ENCODE assay signal across 23 cellular contexts in genomic region chrX:74514384-74514783, GRCh38.
A peak's percentile ranks its signal among the peaks of the same experiment; 100 is the strongest.
DNase-seq lines count a peak whose midpoint lies in the region; ATAC-seq and TF ChIP-seq lines count a peak whose summit lies in the region.
"Had no signal": no experiment of that assay in that cellular context is flagged by ENCODE, and none has a peak within 500 bp of the region (broad histone marks: within the 10 kb centered on the region; RNA-seq: fewer than 3 reads in every experiment).

No MANE protein-coding gene starts in this region.

- H3K4me1 ChIP-seq in right atrium auricular region (no peaks in the 10 kb centered on the region), SJCRH30 (no peaks in the 10 kb centered on the region), PC-9 (replicated peaks; ENCODE audit: insufficient read depth) (no peaks in the 10 kb centered on the region)
- H3K4me1 ChIP-seq: testis had no signal

- no peak overlapping the region for H2AFZ ChIP-seq in PC-9
- H2AFZ ChIP-seq: parathyroid adenoma had no signal

- H3K4me1 Mint-ChIP-seq in activated T-cell treated with anti-CD3 and anti-CD28 coated beads, Interleukin-2, amount 50 U/mL, for 4 hours (ENCODE audit: low read depth) = peaks cover 1% of the 10 kb centered on the region
- H3K4me1 Mint-ChIP-seq: stimulated activated naive B cell treated with anti-CD40 and anti-IgM and Interleukin-4, amounts not matched to agents 10 μg/mL and 1 μg/mL and 100 μg/mL, for 72 hours had no signal

- intact Hi-C loops in left cardiac atrium (cut with DNase I) (no loop called here), PC-9 (cut with micrococcal nuclease; ENCODE audit: unreplicated experiment) (no loop called here)

- H3K27me3 Mint-ChIP-seq in activated T-cell treated with anti-CD3 and anti-CD28 coated beads, Interleukin-2, amount 50 U/mL, for 4 hours (ENCODE audit: low read depth) = peaks cover 3% of the 10 kb centered on the region
- H3K27me3 Mint-ChIP-seq: activated CD4-positive, alpha-beta memory T cell treated with anti-CD3 and anti-CD28 coated beads for 36 hours had no signal

- no peak overlapping the region for H3K4me3 Mint-ChIP-seq in activated T-cell treated with anti-CD3 and anti-CD28 coated beads, Interleukin-2, amount 50 U/mL, for 4 hours
- H3K4me3 Mint-ChIP-seq: activated CD4-positive, alpha-beta memory T cell treated with anti-CD3 and anti-CD28 coated beads for 36 hours; naive thymus-derived CD8-positive, alpha-beta T cell; stimulated activated naive B cell treated with anti-CD40 and anti-IgM and Interleukin-4, amounts not matched to agents 10 μg/mL and 1 μg/mL and 100 μg/mL, for 72 hours had no signal

- BruUV-seq in PC-9 (replicated peaks; lab: Mats Ljungman, UMichigan) = no TSS peak

- CTCF ChIA-PET in PC-9 (lab: Charles Lee) = no interaction called here

- H3K9me3 Mint-ChIP-seq in activated T-cell treated with anti-CD3 and anti-CD28 coated beads, Interleukin-2, amount 50 U/mL, for 4 hours = peaks cover 5% of the 10 kb centered on the region

- ATAC-seq in left cardiac atrium (no peak), GM18873 (IDR thresholded peaks at IDR 0.05; ENCODE audit: low FRiP score, unreplicated experiment) (no peak)
- ATAC-seq in activated T-cell treated with anti-CD3 and anti-CD28 coated beads, Interleukin-2, amount 50 U/mL, for 4 hours = no peak
- ATAC-seq: GM12878; naive thymus-derived CD8-positive, alpha-beta T cell; stimulated activated naive B cell treated with anti-CD40 and anti-IgM and Interleukin-4, amounts not matched to agents 10 μg/mL and 1 μg/mL and 100 μg/mL, for 72 hours had no signal

- H3K36me3 Mint-ChIP-seq in activated T-cell treated with anti-CD3 and anti-CD28 coated beads, Interleukin-2, amount 50 U/mL, for 4 hours (ENCODE audit: insufficient read depth) = no peaks in the 10 kb centered on the region
- H3K36me3 Mint-ChIP-seq: activated CD4-positive, alpha-beta memory T cell treated with anti-CD3 and anti-CD28 coated beads for 36 hours; stimulated activated naive B cell treated with anti-CD40 and anti-IgM and Interleukin-4, amounts not matched to agents 10 μg/mL and 1 μg/mL and 100 μg/mL, for 72 hours had no signal

- H3K9me3 ChIP-seq in right atrium auricular region (no peaks in the 10 kb centered on the region), SJCRH30 (replicated peaks) (0 out of 2 replicates have a peak, but pooled peaks cover 5% of the 10 kb centered on the region), PC-9 (ENCODE audit: insufficient read depth, low read depth) (no peaks in the 10 kb centered on the region)
- H3K9me3 ChIP-seq: testis had no signal

- H3K9me2 ChIP-seq in PC-9 (ENCODE audit: insufficient read depth) = no peaks in the 10 kb centered on the region

- H3K79me2 ChIP-seq in PC-9 (ENCODE audit: low read depth) = no peaks in the 10 kb centered on the region
- H3K79me2 ChIP-seq: parathyroid adenoma had no signal

- H3K36me3 ChIP-seq in right atrium auricular region (no peaks in the 10 kb centered on the region), SJCRH30 (no peaks in the 10 kb centered on the region; the same call in 1 of the 2 replicates), PC-9 (ENCODE audit: low read depth) (no peaks in the 10 kb centered on the region)

- H3K4me3 ChIP-seq in right atrium auricular region (no peak overlapping the region), SJCRH30 (no peak overlapping the region), PC-9 (no peak overlapping the region)
- H3K4me3 ChIP-seq: GM12878, testis had no signal

- no peaks in the 10 kb centered on the region for H4K20me1 ChIP-seq in PC-9 (ENCODE audit: insufficient read depth)

- H3K27me3 ChIP-seq in right atrium auricular region (no peaks in the 10 kb centered on the region), SJCRH30 (no peaks in the 10 kb centered on the region), PC-9 (ENCODE audit: insufficient read depth, low read depth) (no peaks in the 10 kb centered on the region)
- H3K27me3 ChIP-seq: testis had no signal

- DNase-seq in right atrium auricular region (ENCODE audit: low spot score) (peak; percentile 56), left cardiac atrium (no peak), SJCRH30 (peak; percentile 19 to 35), islet precursor cell (peak; percentile 26), inferior parietal cortex (ENCODE audit: extremely low spot score) (no peak), PC-9 (no peak)
- DNase-seq in activated T-cell treated with anti-CD3 and anti-CD28 coated beads, Interleukin-2, amount 50 U/mL, for 4 hours = no peak
- DNase-seq: activated CD4-positive, alpha-beta memory T cell treated with anti-CD3 and anti-CD28 coated beads for 36 hours; activated CD4-positive, CD25-positive, alpha-beta regulatory T cell; activated gamma-delta T cell treated with Interleukin-2 at 50 U/mL for 16 hours; dermis blood vessel endothelial cell; HCEC 1CT; hypothalamus; kidney glomerular epithelial cell; naive thymus-derived CD8-positive, alpha-beta T cell; NCI-H1436 treated with DMSO at 0.1 percent for 48 hours; stimulated activated CD4-positive, alpha-beta T cell treated with anti-CD3 and anti-CD28 coated beads, Interleukin-1b, Interleukin-23, amount 100 ng/mL, for 48 hours; stimulated activated naive B cell treated with anti-CD40 and anti-IgM and Interleukin-4, amounts not matched to agents 10 μg/mL and 1 μg/mL and 100 μg/mL, for 72 hours; testis had no signal

- POLR2A ChIA-PET in PC-9 (lab: Charles Lee; ENCODE audit: unreplicated experiment) = no interaction called here

- no peaks in the 10 kb centered on the region for H3F3A ChIP-seq in PC-9 (ENCODE audit: insufficient read depth, low read depth)

- no peak for TF ChIP-seq CTCF in right atrium auricular region (IDR thresholded peaks at IDR 0.05)
- no peak for TF ChIP-seq CTCF in PC-9 (conservative IDR thresholded peaks at IDR 0.05)

- H3K27ac ChIP-seq in right atrium auricular region (no peak overlapping the region), SJCRH30 (no peak overlapping the region), PC-9 (no peak overlapping the region)
- H3K27ac ChIP-seq: parathyroid adenoma, RWPE1, testis had no signal

- no peak overlapping the region for H3K4me2 ChIP-seq in PC-9

Comparison
In these comparisons a context has a peak if more than half of its experiments do, and no peak if none do; other contexts are left out.
1. DNase-seq: peak in right atrium auricular region (single experiment), SJCRH30 (2 of 2) and islet precursor cell (single experiment); none in left cardiac atrium (single experiment), inferior parietal cortex (single experiment), PC-9 (0 of 2) and activated T-cell treated with anti-CD3 and anti-CD28 coated beads, Interleukin-2, amount 50 U/mL, for 4 hours (single experiment).